In the genomic region with DNA sequence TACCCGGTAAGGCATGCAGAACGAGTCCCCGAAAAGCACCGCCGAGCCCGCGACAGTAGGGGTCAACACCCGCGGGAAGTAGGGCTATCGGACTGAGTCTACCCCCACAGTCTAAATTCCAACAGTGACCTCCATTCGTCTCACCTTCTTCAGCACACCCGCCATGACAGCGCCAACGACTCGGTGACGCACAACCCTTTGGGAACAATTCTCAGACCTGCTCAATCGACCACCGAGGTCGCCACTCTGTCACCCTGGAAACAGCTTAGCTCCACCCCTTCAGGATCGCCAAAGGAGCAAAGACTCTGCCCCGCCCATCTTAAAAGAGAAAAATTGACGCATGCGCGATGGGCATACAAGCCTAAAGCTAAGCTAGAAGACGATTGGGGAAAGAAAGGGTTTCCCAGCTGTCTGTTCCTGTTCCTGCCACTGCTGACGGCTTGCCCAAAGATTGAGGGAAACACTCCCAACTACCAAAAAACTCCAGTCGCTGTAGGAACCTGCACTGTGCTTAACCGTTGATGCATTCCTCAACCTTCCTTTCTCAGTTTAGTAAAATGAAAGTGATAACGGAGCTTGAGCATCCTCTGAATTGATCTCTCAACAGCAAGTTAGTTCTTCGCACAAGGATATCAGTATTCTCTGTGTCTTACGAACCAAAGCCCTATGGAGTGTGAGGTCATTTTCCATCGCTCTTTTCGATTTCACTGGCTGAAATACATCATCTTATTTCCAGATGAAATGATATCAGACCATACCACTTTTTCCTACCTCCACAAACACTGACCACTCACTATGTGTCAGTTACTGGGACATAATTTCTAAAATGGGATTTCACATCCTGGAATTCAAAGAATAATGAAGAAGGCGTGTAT, we compare ENCODE assay signal across 8 cellular contexts. TPM values are rescaled to one million over a fixed set of nuclear protein-coding genes. Genes with fewer than 3 reads are reported as not detected.
A peak's percentile ranks its signal among the peaks of the same experiment; 100 is the strongest.
DNase-seq lines count a peak whose midpoint lies in the region; ATAC-seq and TF ChIP-seq lines count a peak whose summit lies in the region.

Gene NDUFA5 (minus strand): TSS at position 188 of the 875 bp plus-strand sequence. CDS start 23 bp downstream, at position 165.

- peaks cover 37% of the 10 kb centered on the region for H3K79me2 ChIP-seq in osteoblast (ENCODE audit: insufficient read depth, low read length)

- DNase-seq in GM12864 (ENCODE audit: low read depth): peak; percentile 98
- DNase-seq in NCI-H1105 treated with DMSO at 0.1 percent for 48 hours (lab: John Stamatoyannopoulos, UW): peak; percentile 98
- DNase-seq in SKM-1 treated with dmso at 0.1 percent for 144 hours (lab: John Stamatoyannopoulos, UW; ENCODE audit: unreplicated experiment): peak; percentile 99
- peak; percentile 92 for DNase-seq in activated naive CD8-positive, alpha-beta T cell treated with anti-CD3 and anti-CD28 coated beads for 36 hours
- peak; percentile 96 for DNase-seq in glutamatergic neuron
- peak; percentile 84 for DNase-seq in osteoblast (ENCODE audit: insufficient read length, low spot score, missing footprints)
- peak; percentile 97 for DNase-seq in thoracic aorta (ENCODE audit: low spot score)

- H3K9me3 Mint-ChIP-seq in activated naive CD8-positive, alpha-beta T cell treated with anti-CD3 and anti-CD28 coated beads for 36 hours: no peaks in the 10 kb centered on the region
- H3K9me3 Mint-ChIP-seq in glutamatergic neuron (ENCODE audit: unreplicated experiment): no peaks in the 10 kb centered on the region

- H2AFZ ChIP-seq in osteoblast (ENCODE audit: low read length): peak within 1 kb of the TSS; percentile 96

- H3K27me3 Mint-ChIP-seq in activated naive CD8-positive, alpha-beta T cell treated with anti-CD3 and anti-CD28 coated beads for 36 hours: peaks cover 5% of the 10 kb centered on the region
- no peaks in the 10 kb centered on the region for H3K27me3 Mint-ChIP-seq in glutamatergic neuron (ENCODE audit: unreplicated experiment)

- H3K4me3 ChIP-seq in GM12864 (ENCODE audit: low read depth, low read length): peak within 1 kb of the TSS; percentile 81
- peak within 1 kb of the TSS; percentile 76 for H3K4me3 ChIP-seq in osteoblast (ENCODE audit: insufficient read depth, low read length)
- peak within 1 kb of the TSS; percentile 89 for H3K4me3 ChIP-seq in thoracic aorta

- ATAC-seq in HG02678 (IDR thresholded peaks at IDR 0.05; ENCODE audit: unreplicated experiment) (peak; percentile 97), thoracic aorta (ENCODE audit: insufficient number of reproducible peaks, low FRiP score, low read depth) (peak; percentile 100)

- peak within 1 kb of the TSS; percentile 85 for H3K4me2 ChIP-seq in osteoblast (ENCODE audit: insufficient read depth, low read length)

- peaks cover 12% of the 10 kb centered on the region for H3K4me1 ChIP-seq in osteoblast (ENCODE audit: insufficient read depth, low read length)
- H3K4me1 ChIP-seq in thoracic aorta (ENCODE audit: control insufficient read depth in 1 of 2, low read depth in 2 of 2): peaks cover 4 to 36% of the 10 kb centered on the region in 2 donors

- H3K36me3 ChIP-seq in osteoblast (ENCODE audit: insufficient read depth, low read length): peaks cover 7% of the 10 kb centered on the region
- peaks cover 5% of the 10 kb centered on the region for H3K36me3 ChIP-seq in thoracic aorta

- H3K36me3 Mint-ChIP-seq in activated naive CD8-positive, alpha-beta T cell treated with anti-CD3 and anti-CD28 coated beads for 36 hours: peaks cover 7% of the 10 kb centered on the region
- H3K36me3 Mint-ChIP-seq in glutamatergic neuron (ENCODE audit: unreplicated experiment): peaks cover 3% of the 10 kb centered on the region

- TF ChIP-seq CTCF in GM12864 (IDR thresholded peaks at IDR 0.05; ENCODE audit: low read depth, low read length, missing control alignments) (no peak), glutamatergic neuron (IDR thresholded peaks at IDR 0.05; ENCODE audit: partially characterized antibody, unreplicated experiment) (no peak), osteoblast (IDR thresholded peaks at IDR 0.05; ENCODE audit: extremely low read depth, low read depth, low read length) (no peak), thoracic aorta (IDR thresholded peaks at IDR 0.05) (no peak)

- peaks cover 14% of the 10 kb centered on the region for H3K4me1 Mint-ChIP-seq in activated naive CD8-positive, alpha-beta T cell treated with anti-CD3 and anti-CD28 coated beads for 36 hours
- peaks cover 6% of the 10 kb centered on the region for H3K4me1 Mint-ChIP-seq in glutamatergic neuron (ENCODE audit: low read depth, unreplicated experiment)

- H3K27ac ChIP-seq in osteoblast (ENCODE audit: low read depth, low read length): peak within 1 kb of the TSS; percentile 71
- peak within 1 kb of the TSS; percentile 76 to 81 for H3K27ac ChIP-seq in thoracic aorta

- no peak within 1 kb of the TSS for H3K27ac Mint-ChIP-seq in activated naive CD8-positive, alpha-beta T cell treated with anti-CD3 and anti-CD28 coated beads for 36 hours
- no peak within 1 kb of the TSS for H3K27ac Mint-ChIP-seq in glutamatergic neuron (ENCODE audit: unreplicated experiment)

- H3K9me3 ChIP-seq in osteoblast (ENCODE audit: low read depth, low read length): no peaks in the 10 kb centered on the region
- no peaks in the 10 kb centered on the region for H3K9me3 ChIP-seq in thoracic aorta

- H3K4me3 Mint-ChIP-seq in activated naive CD8-positive, alpha-beta T cell treated with anti-CD3 and anti-CD28 coated beads for 36 hours: no peak within 1 kb of the TSS
- H3K4me3 Mint-ChIP-seq in glutamatergic neuron (ENCODE audit: unreplicated experiment): no peak within 1 kb of the TSS

- no peaks in the 10 kb centered on the region for H3K27me3 ChIP-seq in osteoblast (ENCODE audit: insufficient read depth, low read length)
- H3K27me3 ChIP-seq in thoracic aorta (replicated peaks; ENCODE audit: insufficient read depth): no peaks in the 10 kb centered on the region

- H4K20me1 ChIP-seq in osteoblast (ENCODE audit: insufficient read depth, low read length): peaks cover 3% of the 10 kb centered on the region

RNA-seq across cellular contexts. Expression of gene NDUFA5, which starts in this region (rescaled TPM):
- total RNA-seq in activated naive CD8-positive, alpha-beta T cell treated with anti-CD3 and anti-CD28 coated beads for 36 hours: 10 to 100 TPM; 67.8 to 70.8 TPM
- total RNA-seq in glutamatergic neuron (ENCODE audit: unreplicated experiment) (84.4 TPM), osteoblast (25.7 and 30.6 TPM in 2 replicates), thoracic aorta (10 to 100 TPM; 23.8 to 55.0 TPM)

Comparison
In these comparisons a context has a peak if more than half of its experiments do, and no peak if none do; other contexts are left out.
1. Peak in every context shown above with its lines: DNase-seq, ATAC-seq, H3K4me3 ChIP-seq and H3K27ac ChIP-seq.